Comparison of ENCODE assay signal across 32 cellular contexts in the genomic region with DNA sequence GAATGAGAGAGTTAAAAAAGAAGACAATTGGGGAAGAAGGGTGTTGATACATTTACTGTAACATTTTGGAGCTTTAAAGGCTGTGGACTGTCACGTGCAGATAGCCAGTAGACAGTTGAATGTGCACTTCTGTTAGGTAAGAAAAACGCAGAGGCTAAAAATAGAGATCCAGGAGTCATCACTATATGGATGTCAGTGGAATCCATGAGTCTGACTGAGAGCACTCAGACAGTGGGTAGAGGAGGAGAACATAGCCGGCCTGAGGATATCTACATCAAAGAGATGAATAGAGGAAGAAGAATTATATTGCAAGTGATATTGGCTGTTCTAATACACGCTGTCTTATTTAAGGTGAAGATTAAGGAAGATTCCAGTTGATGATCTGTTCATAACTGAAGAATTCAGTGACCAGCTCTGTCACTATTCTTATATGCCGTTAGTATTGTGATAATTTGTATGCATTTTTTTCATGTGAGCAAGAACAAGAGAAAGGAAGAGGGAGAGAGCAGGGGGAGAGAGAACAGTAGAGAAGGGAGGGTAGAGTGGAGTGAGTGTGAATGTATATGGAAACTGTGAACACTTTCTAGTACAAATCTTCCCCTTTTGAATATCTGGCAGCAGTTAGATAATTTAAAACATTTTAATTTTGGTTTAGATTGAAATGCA.
"Had no signal": no experiment of that assay in that cellular context is flagged by ENCODE, and none has a peak within 500 bp of the region (broad histone marks: within the 10 kb centered on the region; RNA-seq: fewer than 3 reads in every experiment).

No MANE protein-coding gene starts in this region.

- H3K4me1 Mint-ChIP-seq: activated B cell treated with CpG ODN at 0.5 μM for 24 hours, immature natural killer cell, naive B cell had no signal

- H3K36me3 ChIP-seq: ascending aorta, gastroesophageal sphincter, neutrophil, right lobe of liver, thyroid gland, upper lobe of left lung, vagina had no signal

- H3K4me3 ChIP-seq: ascending aorta, coronary artery, dorsolateral prefrontal cortex, gastroesophageal sphincter, right lobe of liver, thyroid gland, upper lobe of left lung, vagina had no signal

- H3K36me3 Mint-ChIP-seq: brain, immature natural killer cell, mesothelial cell of epicardium, naive B cell had no signal

- H3K27me3 Mint-ChIP-seq: activated B cell treated with CpG ODN at 0.5 μM for 24 hours; activated naive CD8-positive, alpha-beta T cell; brain; naive B cell; stimulated activated naive CD8-positive, alpha-beta T cell treated with anti-CD3 and anti-CD28 coated beads, Interleukin-15, Interleukin-2, amounts not matched to agents 100 ng/mL and 50 ng/mL, for 24 hours had no signal

- H3K4me3 Mint-ChIP-seq: activated B cell treated with CpG ODN at 0.5 μM for 24 hours; activated naive CD8-positive, alpha-beta T cell; activated T-cell treated with anti-CD3 and anti-CD28 coated beads, Interleukin-2, amount 50 U/mL, for 4 hours; brain; immature natural killer cell; mesothelial cell of epicardium; naive B cell; nephron progenitor cell; stimulated activated naive CD8-positive, alpha-beta T cell treated with anti-CD3 and anti-CD28 coated beads, Interleukin-15, Interleukin-2, amounts not matched to agents 100 ng/mL and 50 ng/mL, for 24 hours; T-helper 2 cell treated with Interferon-gamma antibody and Interleukin-4, amounts not matched to agents 5 μg/mL and 100 μg/mL, for 36 hours had no signal

- H3K27ac Mint-ChIP-seq: activated B cell treated with CpG ODN at 0.5 μM for 24 hours; activated naive CD8-positive, alpha-beta T cell; activated T-helper 2 cell treated with anti-CD3 and anti-CD28 coated beads, Interferon-gamma antibody, Interleukin-2, Interleukin-4, amounts not matched to agents 10 μg/mL and 5 μg/mL and 100 μg/mL, durations not matched to agents 14 hours and 24 hours and 36 hours; brain; immature natural killer cell; mesothelial cell of epicardium; naive B cell; nephron progenitor cell; stimulated activated naive CD8-positive, alpha-beta T cell treated with anti-CD3 and anti-CD28 coated beads, Interleukin-15, Interleukin-2, amounts not matched to agents 100 ng/mL and 50 ng/mL, for 24 hours; T-helper 2 cell treated with Interferon-gamma antibody and Interleukin-4, amounts not matched to agents 5 μg/mL and 100 μg/mL, for 36 hours had no signal

- H3K27ac ChIP-seq: ascending aorta, coronary artery, neutrophil, right lobe of liver, thyroid gland, upper lobe of left lung, vagina had no signal

- ATAC-seq: activated T-cell treated with anti-CD3 and anti-CD28 coated beads, Interleukin-2, amount 50 U/mL, for 4 hours; gastroesophageal sphincter; left colon; right lobe of liver had no signal

- H3K9me3 ChIP-seq: ascending aorta, gastroesophageal sphincter, neutrophil, right lobe of liver, thyroid gland, upper lobe of left lung, vagina had no signal

- H3K9me3 Mint-ChIP-seq: immature natural killer cell; naive B cell; nephron progenitor cell; stimulated activated naive CD8-positive, alpha-beta T cell treated with anti-CD3 and anti-CD28 coated beads, Interleukin-15, Interleukin-2, amounts not matched to agents 100 ng/mL and 50 ng/mL, for 24 hours; T-helper 2 cell treated with Interferon-gamma antibody and Interleukin-4, amounts not matched to agents 5 μg/mL and 100 μg/mL, for 36 hours had no signal

- H3K27me3 ChIP-seq: ascending aorta, gastroesophageal sphincter, neutrophil, right lobe of liver, thyroid gland, upper lobe of left lung, vagina had no signal

- DNase-seq: activated B cell treated with CpG ODN at 0.5 μM for 24 hours; activated CD4-positive, alpha-beta T cell treated with anti-CD3 and anti-CD28 coated beads, Interleukin-2, amount 50 U/mL, for 4 hours; activated CD8-positive, alpha-beta memory T cell treated with anti-CD3 and anti-CD28 coated beads, Interleukin-2, amount 50 U/mL, for 48 hours; activated T-cell treated with anti-CD3 and anti-CD28 coated beads, Interleukin-2, amount 50 U/mL, for 4 hours; dorsolateral prefrontal cortex; effector memory CD4-positive, alpha-beta T cell; erythroblast; hippocampal formation; immature natural killer cell; kidney; left colon; mammary epithelial cell; naive B cell; nephron progenitor cell; right lobe of liver; stimulated activated CD4-positive, alpha-beta T cell treated with anti-CD3 and anti-CD28 coated beads, Interleukin-12 subunit alpha, Interleukin-12 subunit beta, amount 100 ng/mL, for 4 hours; stimulated activated CD4-positive, alpha-beta T cell treated with anti-CD3 and anti-CD28 coated beads, Interleukin-4, amount 100 ng/mL, for 1 hour; substantia nigra; T-helper 1 cell; thyroid gland; upper lobe of left lung had no signal

- H3K4me1 ChIP-seq: ascending aorta, right lobe of liver, thyroid gland, upper lobe of left lung, vagina had no signal
